In genomic region chr7:111392294-111392693, GRCh38 we compare ENCODE assay signal across 12 cellular contexts.
"Had no signal": no experiment of that assay in that cellular context is flagged by ENCODE, and none has a peak within 500 bp of the region (broad histone marks: within the 10 kb centered on the region; RNA-seq: fewer than 3 reads in every experiment).

No MANE protein-coding gene starts in this region.

- H3K36me3 ChIP-seq: gastrocnemius medialis, pancreas, stomach, thoracic aorta had no signal

- ATAC-seq: activated T-helper 17 cell treated with anti-CD3 and anti-CD28 coated beads, Interleukin-2, amount 50 U/mL, for 72 hours had no signal

- DNase-seq: activated CD4-positive, alpha-beta T cell treated with anti-CD3 and anti-CD28 coated beads, Interleukin-2, amount 50 U/mL, for 4 hours; activated CD4-positive, CD25-positive, alpha-beta regulatory T cell treated with anti-CD3 and anti-CD28 coated beads, Interleukin-2, amount 50 U/mL, for 72 hours; activated naive CD4-positive, alpha-beta T cell treated with Interleukin-2 at 50 U/mL for 16 hours; activated T-cell treated with anti-CD3 and anti-CD28 coated beads for 4 hours; aorta; gastrocnemius medialis; pancreas; stimulated activated CD4-positive, alpha-beta T cell treated with anti-CD3 and anti-CD28 coated beads, Interleukin-12 subunit alpha, Interleukin-12 subunit beta, amount 100 ng/mL, for 4 hours; stimulated activated CD4-positive, alpha-beta T cell treated with anti-CD3 and anti-CD28 coated beads, Interleukin-2, amount 100 ng/mL, for 24 hours; stomach had no signal

- H3K27ac ChIP-seq: pancreas, stomach had no signal

- H3K4me1 ChIP-seq: pancreas, stomach had no signal

- H3K27me3 ChIP-seq: gastrocnemius medialis, pancreas, stomach had no signal

- H3K9me3 ChIP-seq: gastrocnemius medialis, pancreas, stomach, thoracic aorta had no signal

- H3K4me3 ChIP-seq: gastrocnemius medialis, pancreas, stomach, thoracic aorta had no signal
